ENCODE assay signal across 12 cellular contexts in genomic region chr22:26546282-26546681, GRCh38. TPM values are rescaled to one million over a fixed set of nuclear protein-coding genes. Genes with fewer than 3 reads are reported as not detected.
DNase-seq lines count a peak whose midpoint lies in the region; ATAC-seq, FAIRE-seq and TF ChIP-seq lines count a peak whose summit lies in the region.
"Had no signal": no experiment of that assay in that cellular context is flagged by ENCODE, and none has a peak within 500 bp of the region (broad histone marks: within the 10 kb centered on the region; RNA-seq: fewer than 3 reads in every experiment).

No MANE protein-coding gene starts in this region.

- DNase-seq in CD4-positive, alpha-beta T cell, result no peak
- DNase-seq in HFFc6 (no peak), astrocyte (ENCODE audit: low read depth) (no peak), memory B cell (ENCODE audit: low spot score in 2 of 2) (no peak), cerebellar nuclear complex (lab: John Stamatoyannopoulos, UW) (no peak), NCI-H2171 (lab: John Stamatoyannopoulos, UW) (no peak)
- DNase-seq: activated CD8-positive, alpha-beta memory T cell treated with anti-CD3 and anti-CD28 coated beads, Interleukin-2, amount 50 U/mL, for 48 hours; naive thymus-derived CD4-positive, alpha-beta T cell; NCI-H748 treated with DMSO at 0.1 percent for 48 hours; SHP77 had no signal

- H3K36me3 ChIP-seq in astrocyte (ENCODE audit: insufficient read depth, low read length), result no peaks in the 10 kb centered on the region

- H3K36me3 Mint-ChIP-seq in CD4-positive, alpha-beta T cell (ENCODE audit: low read depth), result peaks cover 13% of the 10 kb centered on the region
- peaks cover 8% of the 10 kb centered on the region for H3K36me3 Mint-ChIP-seq in HFFc6 (ENCODE audit: low read depth)
- peaks cover 18% of the 10 kb centered on the region for H3K36me3 Mint-ChIP-seq in astrocyte (ENCODE audit: low read depth, unreplicated experiment)
- peaks cover 9% of the 10 kb centered on the region for H3K36me3 Mint-ChIP-seq in memory B cell

- no peaks in the 10 kb centered on the region for H3K27me3 Mint-ChIP-seq in CD4-positive, alpha-beta T cell
- H3K27me3 Mint-ChIP-seq in HFFc6 (ENCODE audit: insufficient read depth) (no peaks in the 10 kb centered on the region), astrocyte (ENCODE audit: low read depth, unreplicated experiment) (no peaks in the 10 kb centered on the region), memory B cell (no peaks in the 10 kb centered on the region)
- H3K27me3 Mint-ChIP-seq: naive thymus-derived CD4-positive, alpha-beta T cell had no signal

- peaks cover 26% of the 10 kb centered on the region for H4K20me1 ChIP-seq in astrocyte (ENCODE audit: insufficient read depth, low read length)

- H3K27ac ChIP-seq in CD4-positive, alpha-beta T cell (ENCODE audit: low read depth, low read length), result no peak overlapping the region
- H3K27ac ChIP-seq in astrocyte (ENCODE audit: low read depth, low read length), result no peak overlapping the region
- H3K27ac ChIP-seq: gastroesophageal sphincter had no signal

- H3K9ac ChIP-seq in astrocyte (ENCODE audit: low read length), result no peak overlapping the region

- no peak overlapping the region for H3K4me2 ChIP-seq in astrocyte (ENCODE audit: low read length)

- H3K27ac Mint-ChIP-seq in CD4-positive, alpha-beta T cell, result peak overlapping the region; percentile 22
- H3K27ac Mint-ChIP-seq in HFFc6 (peak overlapping the region; percentile 69), astrocyte (ENCODE audit: unreplicated experiment) (peak overlapping the region; percentile 6), memory B cell (peak overlapping the region; percentile 40)

- no peak for TF ChIP-seq CTCF in CD4-positive, alpha-beta T cell (IDR thresholded peaks at IDR 0.05)
- TF ChIP-seq CTCF in HFFc6 (IDR thresholded peaks at IDR 0.05) (no peak), astrocyte (IDR thresholded peaks at IDR 0.05; ENCODE audit: insufficient read depth, low read depth, low read length) (no peak)

- no peak for FAIRE-seq in astrocyte (lab: Jason Lieb, UNC)

- no peaks in the 10 kb centered on the region for H3K9me3 Mint-ChIP-seq in CD4-positive, alpha-beta T cell
- no peaks in the 10 kb centered on the region for H3K9me3 Mint-ChIP-seq in HFFc6
- H3K9me3 Mint-ChIP-seq in astrocyte (ENCODE audit: unreplicated experiment), result peaks cover 1% of the 10 kb centered on the region
- no peaks in the 10 kb centered on the region for H3K9me3 Mint-ChIP-seq in memory B cell

- H3K4me1 Mint-ChIP-seq in CD4-positive, alpha-beta T cell (ENCODE audit: low read depth), result peaks cover 16% of the 10 kb centered on the region
- H3K4me1 Mint-ChIP-seq in HFFc6 (ENCODE audit: low read depth) (peaks cover 42% of the 10 kb centered on the region), astrocyte (ENCODE audit: low read depth, unreplicated experiment) (peaks cover 32% of the 10 kb centered on the region), memory B cell (peaks cover 20% of the 10 kb centered on the region)

- POLR2A ChIA-PET in CD4-positive, alpha-beta T cell (lab: Charles Lee), result interaction anchor here (1.1 kb wide), 1 partner anchor 63 kb away, joined by 4 read pairs; the partner anchor contains the start of genes HPS4 and SRRD

- intact Hi-C loops in CD4-positive, alpha-beta T cell (cut with DNase I, micrococcal nuclease), result no loop called here

- H3K4me3 Mint-ChIP-seq in CD4-positive, alpha-beta T cell, result no peak overlapping the region
- H3K4me3 Mint-ChIP-seq in HFFc6 (no peak overlapping the region), astrocyte (ENCODE audit: unreplicated experiment) (peak overlapping the region; percentile 25), memory B cell (no peak overlapping the region)

- H3K9me3 ChIP-seq in CD4-positive, alpha-beta T cell (ENCODE audit: control insufficient read depth, low read length), result no peaks in the 10 kb centered on the region
- no peaks in the 10 kb centered on the region for H3K9me3 ChIP-seq in astrocyte (ENCODE audit: insufficient read depth, low read depth, low read length)
- H3K9me3 ChIP-seq: gastroesophageal sphincter had no signal

- peaks cover 13% of the 10 kb centered on the region for H3K4me1 ChIP-seq in astrocyte (ENCODE audit: insufficient read depth, low read length)
- H3K4me1 ChIP-seq: gastroesophageal sphincter had no signal

- no peak for ATAC-seq in CD4-positive, alpha-beta T cell (ENCODE audit: poor library complexity)
- no peak for ATAC-seq in memory B cell (ENCODE audit: low read depth)
- ATAC-seq in GM21447 (IDR thresholded peaks at IDR 0.05; ENCODE audit: unreplicated experiment), result no peak
- ATAC-seq: gastroesophageal sphincter; naive thymus-derived CD4-positive, alpha-beta T cell had no signal

- peaks cover 39% of the 10 kb centered on the region for H3K79me2 ChIP-seq in astrocyte (ENCODE audit: insufficient read depth, low read length)

- H2AFZ ChIP-seq in astrocyte (ENCODE audit: low read depth, low read length), result no peak overlapping the region

- no peaks in the 10 kb centered on the region for H3K27me3 ChIP-seq in CD4-positive, alpha-beta T cell (ENCODE audit: control insufficient read depth, insufficient read depth, low read length)
- no peaks in the 10 kb centered on the region for H3K27me3 ChIP-seq in astrocyte (ENCODE audit: insufficient read depth, low read length)
- H3K27me3 ChIP-seq: gastroesophageal sphincter had no signal

- CTCF ChIA-PET in CD4-positive, alpha-beta T cell (lab: Charles Lee), result no interaction called here

- no peak overlapping the region for H3K4me3 ChIP-seq in astrocyte (ENCODE audit: insufficient read depth, low read depth, low read length)
- H3K4me3 ChIP-seq: gastroesophageal sphincter had no signal

RNA-seq across cellular contexts. Expression of gene TFIP11, which starts 34.0 kb away (rescaled TPM):
- total RNA-seq in CD4-positive, alpha-beta T cell, result 100 to 1,000 TPM; 111 TPM
- 10 to 100 TPM; 31.4 to 35.8 (median 33.9) TPM for total RNA-seq in HFFc6 (2021; fragmentation: NEBNext Ultra II Directional; extraction: Animal tissue kit (Norgen Biotek cat#: 25700))
- total RNA-seq in astrocyte, result 36.1 and 36.9 TPM in 2 replicates

RNA-seq across cellular contexts. Expression of gene TPST2, which starts 43.6 kb away (rescaled TPM):
- 1 to 10 TPM; 7.2 to 7.4 TPM for total RNA-seq in CD4-positive, alpha-beta T cell
- total RNA-seq in HFFc6 (2021; fragmentation: NEBNext Ultra II Directional; extraction: Animal tissue kit (Norgen Biotek cat#: 25700)), result 10 to 100 TPM; 66.8 to 75.5 (median 73.8) TPM
- 55.7 and 72.5 TPM in 2 replicates for total RNA-seq in astrocyte

Comparison
In these comparisons a context has a peak if more than half of its experiments do, and no peak if none do; other contexts are left out.
1. H3K27ac Mint-ChIP-seq: peak in every context shown above with its lines; median percentile 69 in HFFc6; 40 in memory B cell; 22 in CD4-positive, alpha-beta T cell; 6 in astrocyte.